16 cellular contexts compared by ENCODE assay signal in genomic region chr3:180523040-180523439, GRCh38.
DNase-seq lines count a peak whose midpoint lies in the region; ATAC-seq, FAIRE-seq and TF ChIP-seq lines count a peak whose summit lies in the region.
"Had no signal": no experiment of that assay in that cellular context is flagged by ENCODE, and none has a peak within 500 bp of the region (broad histone marks: within the 10 kb centered on the region; RNA-seq: fewer than 3 reads in every experiment).

No MANE protein-coding gene starts in this region.

- no peaks in the 10 kb centered on the region for H4K20me1 ChIP-seq in OCI-LY7 (ENCODE audit: insufficient read depth, low read length)
- H4K20me1 ChIP-seq: BLaER1 treated with 17β-estradiol and CSF1 and Interleukin-3, amounts not matched to agents 10 nM and 100 nM had no signal

- no peak overlapping the region for H2AFZ ChIP-seq in OCI-LY7 (ENCODE audit: low read length)

- H3K4me2 ChIP-seq in OCI-LY7 (ENCODE audit: low read length): no peak overlapping the region
- H3K4me2 ChIP-seq: BLaER1 treated with 17β-estradiol and CSF1 and Interleukin-3, amounts not matched to agents 10 nM and 100 nM had no signal

- H3K9me3 ChIP-seq in OCI-LY7 (ENCODE audit: low read length): no peaks in the 10 kb centered on the region
- H3K9me3 ChIP-seq: HAP-1 had no signal

- no peak for ATAC-seq in natural killer cell treated with Interleukin-12 subunit alpha and Interleukin-12 subunit beta and Interleukin-15 and Interleukin-18, amount 100 ng/mL, for 72 hours
- no peak for ATAC-seq in activated naive CD4-positive, alpha-beta T cell treated with anti-CD3 and anti-CD28 coated beads, Interleukin-2, amount 50 U/mL, for 72 hours
- ATAC-seq: CD8-positive, alpha-beta T cell had no signal

- peaks cover 25% of the 10 kb centered on the region for H3K9me3 Mint-ChIP-seq in natural killer cell treated with Interleukin-12 subunit alpha and Interleukin-12 subunit beta and Interleukin-15 and Interleukin-18, amount 100 ng/mL, for 72 hours
- H3K9me3 Mint-ChIP-seq in activated naive CD4-positive, alpha-beta T cell treated with anti-CD3 and anti-CD28 coated beads, Interleukin-2, amount 50 U/mL, for 72 hours: peaks cover 21 to 26% of the 10 kb centered on the region in 2 donors

- no peaks in the 10 kb centered on the region for H3K4me1 ChIP-seq in OCI-LY7 (ENCODE audit: insufficient read depth, low read length, poor library complexity, severe bottlenecking)
- H3K4me1 ChIP-seq: BLaER1 treated with 17β-estradiol and CSF1 and Interleukin-3, amounts not matched to agents 10 nM and 100 nM; HAP-1 had no signal

- TF ChIP-seq CTCF in OCI-LY7 (conservative IDR thresholded peaks at IDR 0.05; ENCODE audit: low read length): no peak

- no peak overlapping the region for H3K4me3 ChIP-seq in OCI-LY7 (ENCODE audit: low read depth, low read length, poor library complexity, severe bottlenecking)
- H3K4me3 ChIP-seq: BLaER1 treated with 17β-estradiol and CSF1 and Interleukin-3, amounts not matched to agents 10 nM and 100 nM; HAP-1 had no signal

- no peak overlapping the region for H3K4me3 Mint-ChIP-seq in natural killer cell treated with Interleukin-12 subunit alpha and Interleukin-12 subunit beta and Interleukin-15 and Interleukin-18, amount 100 ng/mL, for 72 hours
- H3K4me3 Mint-ChIP-seq: B cell; CD8-positive, alpha-beta T cell had no signal

- no peak for TF ChIP-seq POLR2A in H54 (IDR thresholded peaks at IDR 0.05; ENCODE audit: low read depth, low read length)

- intact Hi-C loops in OCI-LY7 (cut with micrococcal nuclease; ENCODE audit: unreplicated experiment): no loop called here

- CTCF ChIA-PET in OCI-LY7 (lab: Charles Lee; ENCODE audit: unreplicated experiment): no interaction called here

- peak; percentile 33 for FAIRE-seq in H54 (lab: Jason Lieb, UNC)
- FAIRE-seq: H1 had no signal

- H3K36me3 ChIP-seq in OCI-LY7 (ENCODE audit: insufficient read depth, low read length): no peaks in the 10 kb centered on the region
- H3K36me3 ChIP-seq: BLaER1 treated with 17β-estradiol and CSF1 and Interleukin-3, amounts not matched to agents 10 nM and 100 nM; HAP-1 had no signal

- no peaks in the 10 kb centered on the region for H3K36me3 Mint-ChIP-seq in natural killer cell treated with Interleukin-12 subunit alpha and Interleukin-12 subunit beta and Interleukin-15 and Interleukin-18, amount 100 ng/mL, for 72 hours
- peaks cover 0 to 12% of the 10 kb centered on the region in 2 donors for H3K36me3 Mint-ChIP-seq in activated naive CD4-positive, alpha-beta T cell treated with anti-CD3 and anti-CD28 coated beads, Interleukin-2, amount 50 U/mL, for 72 hours
- H3K36me3 Mint-ChIP-seq: CD8-positive, alpha-beta T cell had no signal

- H3K79me2 ChIP-seq in OCI-LY7 (ENCODE audit: insufficient read depth, low read depth, low read length): no peaks in the 10 kb centered on the region

- peak; percentile 67 for DNase-seq in DMS 273 (lab: John Stamatoyannopoulos, UW; ENCODE audit: unreplicated experiment)
- no peak for DNase-seq in H54 (ENCODE audit: insufficient read length, low spot score)
- DNase-seq in OCI-LY7 (ENCODE audit: low spot score): peak; percentile 2
- peak; percentile 1 for DNase-seq in pons (ENCODE audit: low spot score)
- DNase-seq in natural killer cell treated with Interleukin-12 subunit alpha and Interleukin-12 subunit beta and Interleukin-15 and Interleukin-18, amount 100 ng/mL, for 72 hours (ENCODE audit: low spot score): no peak
- no peak for DNase-seq in activated naive CD4-positive, alpha-beta T cell treated with anti-CD3 and anti-CD28 coated beads, Interleukin-2, amount 50 U/mL, for 72 hours (ENCODE audit: low spot score in 2 of 2)
- DNase-seq in ecto neural progenitor cell (ENCODE audit: low spot score): no peak
- DNase-seq: 8988T; CD8-positive, alpha-beta T cell; COR-L47; DMS79 treated with DMSO at 0.1 percent for 48 hours; GF-D8 had no signal

- no peaks in the 10 kb centered on the region for H3K27me3 Mint-ChIP-seq in natural killer cell treated with Interleukin-12 subunit alpha and Interleukin-12 subunit beta and Interleukin-15 and Interleukin-18, amount 100 ng/mL, for 72 hours
- H3K27me3 Mint-ChIP-seq: B cell had no signal

- no peaks in the 10 kb centered on the region for H3K4me1 Mint-ChIP-seq in natural killer cell treated with Interleukin-12 subunit alpha and Interleukin-12 subunit beta and Interleukin-15 and Interleukin-18, amount 100 ng/mL, for 72 hours (ENCODE audit: low read depth in 2 of 2)
- H3K4me1 Mint-ChIP-seq: B cell had no signal

- BruUV-seq in OCI-LY7 (replicated peaks; lab: Mats Ljungman, UMichigan): no TSS peak

- POLR2A ChIA-PET in OCI-LY7 (lab: Charles Lee): interaction anchor here (0.6 to 0.9 kb wide), 2 partner anchors 10 to 1448 kb away, joined by 4 to 5 read pairs; no protein-coding TSS in a partner anchor

- H3K27ac ChIP-seq in OCI-LY7 (ENCODE audit: low read depth, low read length, poor library complexity, severe bottlenecking): no peak overlapping the region
- H3K27ac ChIP-seq: BLaER1 treated with 17β-estradiol and CSF1 and Interleukin-3, amounts not matched to agents 10 nM and 100 nM had no signal

- no peak overlapping the region for H3K27ac Mint-ChIP-seq in natural killer cell treated with Interleukin-12 subunit alpha and Interleukin-12 subunit beta and Interleukin-15 and Interleukin-18, amount 100 ng/mL, for 72 hours
- no peak overlapping the region for H3K27ac Mint-ChIP-seq in activated naive CD4-positive, alpha-beta T cell treated with anti-CD3 and anti-CD28 coated beads, Interleukin-2, amount 50 U/mL, for 72 hours
- H3K27ac Mint-ChIP-seq: B cell; CD8-positive, alpha-beta T cell had no signal

- H3K9me2 ChIP-seq in OCI-LY7 (ENCODE audit: insufficient read depth, low read length): no peaks in the 10 kb centered on the region

Comparison
In these comparisons a context has a peak if more than half of its experiments do, and no peak if none do; other contexts are left out.
1. DNase-seq: peak in DMS 273 (single experiment), OCI-LY7 (single experiment) and pons (single experiment); none in H54 (single experiment), natural killer cell treated with Interleukin-12 subunit alpha and Interleukin-12 subunit beta and Interleukin-15 and Interleukin-18, amount 100 ng/mL, for 72 hours (single experiment), activated naive CD4-positive, alpha-beta T cell treated with anti-CD3 and anti-CD28 coated beads, Interleukin-2, amount 50 U/mL, for 72 hours (0 of 2) and ecto neural progenitor cell (single experiment).